1 cellular context compared by ENCODE assay signal in genomic region chr11:798093-798713, GRCh38.
A peak's percentile ranks its signal among the peaks of the same experiment; 100 is the strongest.
TF ChIP-seq lines count a peak whose summit lies in the region.

Gene SLC25A22 (minus strand): TSS chr11:798281. CDS start chr11:795006, 3,275 bp downstream.

TF ChIP-seq in HepG2, 621 proteins besides CTCF, POLR2A, EP300 and RAD21 (continued from another document and continues in another):
- no peak for TF ChIP-seq ZBTB40 (IDR thresholded peaks at IDR 0.05)
- TF ChIP-seq ZBTB40 (CRISPR knock-in tag; IDR thresholded peaks at IDR 0.05), result no peak
- no peak for TF ChIP-seq ZNF34 (CRISPR knock-in tag; IDR thresholded peaks at IDR 0.05; ENCODE audit: borderline replicate concordance)
- TF ChIP-seq ZNF629 (CRISPR knock-in tag; conservative IDR thresholded peaks at IDR 0.05), result no peak
- peak; percentile 5; the same call in 1 of the 2 replicates for TF ChIP-seq DMAP1 (CRISPR knock-in tag; IDR thresholded peaks at IDR 0.05)
- TF ChIP-seq ZBTB33 (CRISPR knock-in tag; IDR thresholded peaks at IDR 0.05), result 0 out of 2 replicates have a peak, but pooled peaks have one; percentile 10
- TF ChIP-seq SIN3B (IDR thresholded peaks at IDR 0.05; ENCODE audit: low read length), result no peak
- no peak for TF ChIP-seq HNRNPH1 (optimal IDR thresholded peaks at IDR 0.05; ENCODE audit: low read depth, low read length)
- TF ChIP-seq ZNF639 (CRISPR knock-in tag; conservative IDR thresholded peaks at IDR 0.05), result no peak
- TF ChIP-seq SMARCC2 (IDR thresholded peaks at IDR 0.05), result no peak
- no peak for TF ChIP-seq CCAR2 (optimal IDR thresholded peaks at IDR 0.05; ENCODE audit: low read depth, low read length)
- TF ChIP-seq RXRB (CRISPR knock-in tag; IDR thresholded peaks at IDR 0.05; ENCODE audit: borderline replicate concordance), result no peak
- TF ChIP-seq HNRNPK (IDR thresholded peaks at IDR 0.05; ENCODE audit: low read depth, low read length, poor library complexity, severe bottlenecking), result no peak
- TF ChIP-seq ZNF317 (CRISPR knock-in tag; IDR thresholded peaks at IDR 0.05), result no peak
- no peak for TF ChIP-seq ZNF556 (CRISPR knock-in tag; IDR thresholded peaks at IDR 0.05; ENCODE audit: borderline replicate concordance)
- TF ChIP-seq ZNF101 (CRISPR knock-in tag; IDR thresholded peaks at IDR 0.05; ENCODE audit: borderline replicate concordance, low read depth), result no peak
- TF ChIP-seq ZNF362 (CRISPR knock-in tag; IDR thresholded peaks at IDR 0.05; ENCODE audit: borderline replicate concordance), result no peak
- TF ChIP-seq ZNF260 (CRISPR knock-in tag; IDR thresholded peaks at IDR 0.05; ENCODE audit: borderline replicate concordance, low read depth), result no peak
- no peak for TF ChIP-seq ZNF749 (CRISPR knock-in tag; IDR thresholded peaks at IDR 0.05; ENCODE audit: borderline replicate concordance)
- TF ChIP-seq CREM (IDR thresholded peaks at IDR 0.05), result no peak
- TF ChIP-seq CREM (CRISPR knock-in tag; IDR thresholded peaks at IDR 0.05), result no peak
- no peak for TF ChIP-seq ATF6 (CRISPR knock-in tag; conservative IDR thresholded peaks at IDR 0.05)
- TF ChIP-seq ZBTB8A (CRISPR knock-in tag; IDR thresholded peaks at IDR 0.05; ENCODE audit: borderline replicate concordance, low read depth), result no peak
- TF ChIP-seq HNF1A (IDR thresholded peaks at IDR 0.05; ENCODE audit: low read depth), result no peak
- no peak for TF ChIP-seq HNF1A (CRISPR knock-in tag; IDR thresholded peaks at IDR 0.05; ENCODE audit: borderline replicate concordance)
- TF ChIP-seq SMYD3 (CRISPR knock-in tag; IDR thresholded peaks at IDR 0.05), result no peak
- no peak for TF ChIP-seq SRF (IDR thresholded peaks at IDR 0.05; ENCODE audit: low read depth, low read length)
- TF ChIP-seq ADNP (CRISPR knock-in tag; IDR thresholded peaks at IDR 0.05), result no peak
- TF ChIP-seq ZNF547 (CRISPR knock-in tag; IDR thresholded peaks at IDR 0.05), result no peak
- TF ChIP-seq NFIB (CRISPR knock-in tag; IDR thresholded peaks at IDR 0.05; ENCODE audit: borderline replicate concordance), result no peak
- TF ChIP-seq MYNN (CRISPR knock-in tag; IDR thresholded peaks at IDR 0.05; ENCODE audit: low read depth), result no peak
- TF ChIP-seq ZNF44 (CRISPR knock-in tag; IDR thresholded peaks at IDR 0.05), result no peak
- TF ChIP-seq ZFP36 (IDR thresholded peaks at IDR 0.05; ENCODE audit: borderline replicate concordance, low read depth, low read length, partially characterized antibody), result no peak
- no peak for TF ChIP-seq ZNF878 (CRISPR knock-in tag; IDR thresholded peaks at IDR 0.05)
- TF ChIP-seq ZNF567 (CRISPR knock-in tag; IDR thresholded peaks at IDR 0.05; ENCODE audit: borderline replicate concordance), result no peak
- TF ChIP-seq ARID4A (CRISPR knock-in tag; IDR thresholded peaks at IDR 0.05; ENCODE audit: borderline replicate concordance), result no peak
